ENCODE assay signal across 1 cellular context in the genomic region with DNA sequence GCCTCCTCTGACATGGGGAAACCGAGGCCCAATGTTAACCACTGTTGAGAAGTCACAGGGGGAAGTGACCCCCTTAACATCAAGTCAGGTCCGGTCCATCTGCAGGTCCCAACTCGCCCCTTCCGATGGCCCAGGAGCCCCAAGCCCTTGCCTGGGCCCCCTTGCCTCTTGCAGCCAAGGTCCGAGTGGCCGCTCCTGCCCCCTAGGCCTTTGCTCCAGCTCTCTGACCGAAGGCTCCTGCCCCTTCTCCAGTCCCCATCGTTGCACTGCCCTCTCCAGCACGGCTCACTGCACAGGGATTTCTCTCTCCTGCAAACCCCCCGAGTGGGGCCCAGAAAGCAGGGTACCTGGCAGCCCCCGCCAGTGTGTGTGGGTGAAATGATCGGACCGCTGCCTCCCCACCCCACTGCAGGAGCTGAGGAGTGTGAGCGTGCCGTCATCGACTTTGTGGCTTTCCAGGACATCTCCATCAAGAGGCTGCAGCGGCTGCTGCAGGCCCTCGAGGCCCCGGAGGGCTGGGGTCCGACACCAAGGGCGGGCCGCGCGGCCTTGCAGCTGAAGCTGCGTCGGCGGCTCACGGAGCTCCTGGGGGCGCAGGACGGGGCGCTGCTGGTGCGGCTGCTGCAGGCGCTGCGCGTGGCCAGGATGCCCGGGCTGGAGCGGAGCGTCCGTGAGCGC.
TF ChIP-seq lines count a peak whose summit lies in the region.

No MANE protein-coding gene starts in this region.

TF ChIP-seq in GM23338, 12 proteins besides CTCF, POLR2A, EP300 and RAD21 (continued from another document):
- TF ChIP-seq, protein P1, sequence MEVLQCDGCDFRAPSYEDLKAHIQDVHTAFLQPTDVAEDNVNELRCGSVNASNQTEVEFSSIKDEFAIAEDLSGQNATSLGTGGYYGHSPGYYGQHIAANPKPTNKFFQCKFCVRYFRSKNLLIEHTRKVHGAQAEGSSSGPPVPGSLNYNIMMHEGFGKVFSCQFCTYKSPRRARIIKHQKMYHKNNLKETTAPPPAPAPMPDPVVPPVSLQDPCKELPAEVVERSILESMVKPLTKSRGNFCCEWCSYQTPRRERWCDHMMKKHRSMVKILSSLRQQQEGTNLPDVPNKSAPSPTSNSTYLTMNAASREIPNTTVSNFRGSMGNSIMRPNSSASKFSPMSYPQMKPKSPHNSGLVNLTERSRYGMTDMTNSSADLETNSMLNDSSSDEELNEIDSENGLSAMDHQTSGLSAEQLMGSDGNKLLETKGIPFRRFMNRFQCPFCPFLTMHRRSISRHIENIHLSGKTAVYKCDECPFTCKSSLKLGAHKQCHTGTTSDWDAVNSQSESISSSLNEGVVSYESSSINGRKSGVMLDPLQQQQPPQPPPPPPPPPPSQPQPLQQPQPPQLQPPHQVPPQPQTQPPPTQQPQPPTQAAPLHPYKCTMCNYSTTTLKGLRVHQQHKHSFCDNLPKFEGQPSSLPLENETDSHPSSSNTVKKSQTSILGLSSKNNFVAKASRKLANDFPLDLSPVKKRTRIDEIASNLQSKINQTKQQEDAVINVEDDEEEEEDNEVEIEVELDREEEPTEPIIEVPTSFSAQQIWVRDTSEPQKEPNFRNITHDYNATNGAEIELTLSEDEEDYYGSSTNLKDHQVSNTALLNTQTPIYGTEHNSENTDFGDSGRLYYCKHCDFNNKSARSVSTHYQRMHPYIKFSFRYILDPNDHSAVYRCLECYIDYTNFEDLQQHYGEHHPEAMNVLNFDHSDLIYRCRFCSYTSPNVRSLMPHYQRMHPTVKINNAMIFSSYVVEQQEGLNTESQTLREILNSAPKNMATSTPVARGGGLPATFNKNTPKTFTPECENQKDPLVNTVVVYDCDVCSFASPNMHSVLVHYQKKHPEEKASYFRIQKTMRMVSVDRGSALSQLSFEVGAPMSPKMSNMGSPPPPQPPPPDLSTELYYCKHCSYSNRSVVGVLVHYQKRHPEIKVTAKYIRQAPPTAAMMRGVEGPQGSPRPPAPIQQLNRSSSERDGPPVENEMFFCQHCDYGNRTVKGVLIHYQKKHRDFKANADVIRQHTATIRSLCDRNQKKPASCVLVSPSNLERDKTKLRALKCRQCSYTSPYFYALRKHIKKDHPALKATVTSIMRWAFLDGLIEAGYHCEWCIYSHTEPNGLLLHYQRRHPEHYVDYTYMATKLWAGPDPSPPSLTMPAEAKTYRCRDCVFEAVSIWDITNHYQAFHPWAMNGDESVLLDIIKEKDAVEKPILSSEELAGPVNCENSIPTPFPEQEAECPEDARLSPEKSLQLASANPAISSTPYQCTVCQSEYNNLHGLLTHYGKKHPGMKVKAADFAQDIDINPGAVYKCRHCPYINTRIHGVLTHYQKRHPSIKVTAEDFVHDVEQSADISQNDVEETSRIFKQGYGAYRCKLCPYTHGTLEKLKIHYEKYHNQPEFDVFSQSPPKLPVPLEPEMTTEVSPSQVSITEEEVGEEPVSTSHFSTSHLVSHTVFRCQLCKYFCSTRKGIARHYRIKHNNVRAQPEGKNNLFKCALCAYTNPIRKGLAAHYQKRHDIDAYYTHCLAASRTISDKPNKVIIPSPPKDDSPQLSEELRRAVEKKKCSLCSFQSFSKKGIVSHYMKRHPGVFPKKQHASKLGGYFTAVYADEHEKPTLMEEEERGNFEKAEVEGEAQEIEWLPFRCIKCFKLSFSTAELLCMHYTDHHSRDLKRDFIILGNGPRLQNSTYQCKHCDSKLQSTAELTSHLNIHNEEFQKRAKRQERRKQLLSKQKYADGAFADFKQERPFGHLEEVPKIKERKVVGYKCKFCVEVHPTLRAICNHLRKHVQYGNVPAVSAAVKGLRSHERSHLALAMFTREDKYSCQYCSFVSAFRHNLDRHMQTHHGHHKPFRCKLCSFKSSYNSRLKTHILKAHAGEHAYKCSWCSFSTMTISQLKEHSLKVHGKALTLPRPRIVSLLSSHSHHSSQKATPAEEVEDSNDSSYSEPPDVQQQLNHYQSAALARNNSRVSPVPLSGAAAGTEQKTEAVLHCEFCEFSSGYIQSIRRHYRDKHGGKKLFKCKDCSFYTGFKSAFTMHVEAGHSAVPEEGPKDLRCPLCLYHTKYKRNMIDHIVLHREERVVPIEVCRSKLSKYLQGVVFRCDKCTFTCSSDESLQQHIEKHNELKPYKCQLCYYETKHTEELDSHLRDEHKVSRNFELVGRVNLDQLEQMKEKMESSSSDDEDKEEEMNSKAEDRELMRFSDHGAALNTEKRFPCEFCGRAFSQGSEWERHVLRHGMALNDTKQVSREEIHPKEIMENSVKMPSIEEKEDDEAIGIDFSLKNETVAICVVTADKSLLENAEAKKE (CRISPR knock-in tag; IDR thresholded peaks at IDR 0.05): no peak
- TF ChIP-seq STAT1 (IDR thresholded peaks at IDR 0.05; ENCODE audit: unreplicated experiment): no peak
- TF ChIP-seq, protein P2, sequence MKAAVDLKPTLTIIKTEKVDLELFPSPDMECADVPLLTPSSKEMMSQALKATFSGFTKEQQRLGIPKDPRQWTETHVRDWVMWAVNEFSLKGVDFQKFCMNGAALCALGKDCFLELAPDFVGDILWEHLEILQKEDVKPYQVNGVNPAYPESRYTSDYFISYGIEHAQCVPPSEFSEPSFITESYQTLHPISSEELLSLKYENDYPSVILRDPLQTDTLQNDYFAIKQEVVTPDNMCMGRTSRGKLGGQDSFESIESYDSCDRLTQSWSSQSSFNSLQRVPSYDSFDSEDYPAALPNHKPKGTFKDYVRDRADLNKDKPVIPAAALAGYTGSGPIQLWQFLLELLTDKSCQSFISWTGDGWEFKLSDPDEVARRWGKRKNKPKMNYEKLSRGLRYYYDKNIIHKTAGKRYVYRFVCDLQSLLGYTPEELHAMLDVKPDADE (IDR thresholded peaks at IDR 0.05): no peak
- no peak for TF ChIP-seq EZH2 (IDR thresholded peaks at IDR 0.05; ENCODE audit: low read depth, unreplicated experiment)
